Comparison of ENCODE assay signal across 19 cellular contexts in the genomic region with DNA sequence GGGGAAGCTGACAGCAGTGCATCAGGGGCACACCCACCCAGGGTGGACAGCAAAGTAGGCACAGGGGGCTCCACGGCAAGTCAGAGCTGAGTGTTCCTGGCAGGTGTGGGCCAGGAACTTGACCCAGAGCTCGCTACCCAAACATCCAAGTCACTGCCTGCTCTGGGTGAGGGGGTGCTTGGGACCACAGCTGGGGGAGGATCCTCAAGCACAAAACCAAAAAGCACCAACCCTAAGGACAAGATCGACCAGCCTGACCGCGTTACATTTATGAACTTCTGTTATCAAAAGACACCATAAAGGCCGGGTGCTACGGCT.
"Had no signal": no experiment of that assay in that cellular context is flagged by ENCODE, and none has a peak within 500 bp of the region (broad histone marks: within the 10 kb centered on the region; RNA-seq: fewer than 3 reads in every experiment).

No MANE protein-coding gene starts in this region.

- ATAC-seq: left lobe of liver had no signal

- H3K9me3 ChIP-seq: colonic mucosa, esophagus squamous epithelium, right atrium auricular region, suprapubic skin, tibial artery had no signal

- H3K4me3 ChIP-seq: colonic mucosa, esophagus squamous epithelium, right atrium auricular region, suprapubic skin, tibial artery had no signal

- H3K36me3 ChIP-seq: colonic mucosa, esophagus squamous epithelium, right atrium auricular region, suprapubic skin, tibial artery had no signal

- H3K4me1 ChIP-seq: colonic mucosa, suprapubic skin had no signal

- H3K27ac ChIP-seq: colonic mucosa, epithelial cell of prostate, esophagus squamous epithelium, right atrium auricular region, suprapubic skin, tibial artery had no signal

- DNase-seq: activated CD4-positive, alpha-beta memory T cell treated with anti-CD3 and anti-CD28 coated beads, Interleukin-2, amount 10 ng/mL, durations not matched to agents 7 days and 5 days; activated CD4-positive, alpha-beta T cell treated with anti-CD3 and anti-CD28 coated beads, Interleukin-2, amount 10 ng/mL, durations not matched to agents 7 days and 5 days; activated CD4-positive, CD25-positive, alpha-beta regulatory T cell treated with anti-CD3 and anti-CD28 coated beads, Interleukin-2, amount 50 U/mL, for 72 hours; activated CD8-positive, alpha-beta memory T cell treated with anti-CD3 and anti-CD28 coated beads, Interleukin-2, amount 50 U/mL, for 48 hours; activated T-cell treated with anti-CD3 and anti-CD28 coated beads, Interleukin-2, amount 50 U/mL, for 24 hours; anterior cingulate cortex; cerebellar nuclear complex; colonic mucosa; effector CD8-positive, alpha-beta T cell; esophagus squamous epithelium; foreskin melanocyte; kidney glomerular epithelial cell; stimulated activated naive CD4-positive, alpha-beta T cell; T-helper 2 cell had no signal

- H3K27me3 ChIP-seq: colonic mucosa, esophagus squamous epithelium, right atrium auricular region, suprapubic skin, tibial artery had no signal
